13 cellular contexts compared by ENCODE assay signal in genomic region chr1:45305231-45305630, GRCh38. TPM values are rescaled to one million over a fixed set of nuclear protein-coding genes. Genes with fewer than 3 reads are reported as not detected.
DNase-seq lines count a peak whose midpoint lies in the region; ATAC-seq and TF ChIP-seq lines count a peak whose summit lies in the region.
"Had no signal": no experiment of that assay in that cellular context is flagged by ENCODE, and none has a peak within 500 bp of the region (broad histone marks: within the 10 kb centered on the region; RNA-seq: fewer than 3 reads in every experiment).

No MANE protein-coding gene starts in this region.

- no peaks in the 10 kb centered on the region for H3K9me3 ChIP-seq in DND-41 (ENCODE audit: insufficient read depth, low read length, severe bottlenecking)
- H3K9me3 ChIP-seq: SK-N-SH, tibial nerve had no signal

- H3K4me2 ChIP-seq in DND-41 (ENCODE audit: insufficient read depth, low read length) (peak overlapping the region; percentile 73; the same call in 1 of the 2 replicates), KMS-11 (0 out of 2 replicates have a peak overlapping the region, but pooled peaks have one; percentile 94)

- H3K4me1 ChIP-seq in DND-41 (ENCODE audit: insufficient read depth, low read length) (peaks cover 23% of the 10 kb centered on the region), KMS-11 (ENCODE audit: low read depth, poor library complexity, severe bottlenecking) (peaks cover 14% of the 10 kb centered on the region)

- no peak overlapping the region for H3K9ac ChIP-seq in DND-41 (ENCODE audit: low read depth, low read length)
- no peak overlapping the region for H3K9ac ChIP-seq in KMS-11

- peaks cover 7% of the 10 kb centered on the region for H3K36me3 Mint-ChIP-seq in activated naive CD8-positive, alpha-beta T cell treated with anti-CD3 and anti-CD28 coated beads for 36 hours
- no peaks in the 10 kb centered on the region for H3K36me3 Mint-ChIP-seq in nephron (ENCODE audit: low read depth)

- H3K27ac ChIP-seq in DND-41 (ENCODE audit: low read length) (no peak overlapping the region), KMS-11 (no peak overlapping the region)

- H3K36me3 ChIP-seq in DND-41 (ENCODE audit: insufficient read depth, low read length): no peaks in the 10 kb centered on the region
- H3K36me3 ChIP-seq in KMS-11 (ENCODE audit: insufficient read depth): no peaks in the 10 kb centered on the region
- H3K36me3 ChIP-seq: tibial nerve had no signal

- peak overlapping the region; percentile 90 for H3K4me3 Mint-ChIP-seq in activated naive CD8-positive, alpha-beta T cell treated with anti-CD3 and anti-CD28 coated beads for 36 hours
- H3K4me3 Mint-ChIP-seq in nephron: peak overlapping the region; percentile 94 to 95 (median 94)

- H3K79me2 ChIP-seq in DND-41 (ENCODE audit: insufficient read depth, low read length) (peaks cover 8% of the 10 kb centered on the region), KMS-11 (ENCODE audit: insufficient read depth, low read depth) (no peaks in the 10 kb centered on the region)

- H4K20me1 ChIP-seq in DND-41 (ENCODE audit: insufficient read depth, low read length) (no peaks in the 10 kb centered on the region), KMS-11 (ENCODE audit: insufficient read depth) (no peaks in the 10 kb centered on the region)

- H3K27me3 Mint-ChIP-seq in activated naive CD8-positive, alpha-beta T cell treated with anti-CD3 and anti-CD28 coated beads for 36 hours: no peaks in the 10 kb centered on the region
- H3K27me3 Mint-ChIP-seq in nephron (ENCODE audit: low read depth): no peaks in the 10 kb centered on the region

- H3K27me3 ChIP-seq in DND-41 (ENCODE audit: insufficient read depth, low read length, poor library complexity) (no peaks in the 10 kb centered on the region), KMS-11 (ENCODE audit: insufficient read depth, low read depth) (no peaks in the 10 kb centered on the region)
- H3K27me3 ChIP-seq: tibial nerve had no signal

- peaks cover 35% of the 10 kb centered on the region for H3K4me1 Mint-ChIP-seq in activated naive CD8-positive, alpha-beta T cell treated with anti-CD3 and anti-CD28 coated beads for 36 hours
- peaks cover 29% of the 10 kb centered on the region for H3K4me1 Mint-ChIP-seq in nephron

- peak overlapping the region; percentile 96 for H3K27ac Mint-ChIP-seq in activated naive CD8-positive, alpha-beta T cell treated with anti-CD3 and anti-CD28 coated beads for 36 hours
- H3K27ac Mint-ChIP-seq in nephron: peak overlapping the region; percentile 96 to 99 (median 98)

- H2AFZ ChIP-seq in DND-41 (ENCODE audit: low read depth, low read length): peak overlapping the region; percentile 13; the same call in 1 of the 2 replicates
- H2AFZ ChIP-seq in KMS-11 (ENCODE audit: low read depth): peak overlapping the region; percentile 74; the same call in 1 of the 2 replicates

- TF ChIP-seq CTCF in DND-41 (IDR thresholded peaks at IDR 0.05; ENCODE audit: borderline replicate concordance, extremely low read depth, low read length, poor library complexity, severe bottlenecking): no peak
- no peak for TF ChIP-seq CTCF in KMS-11 (conservative IDR thresholded peaks at IDR 0.05; ENCODE audit: low read depth, low read length)
- TF ChIP-seq CTCF in nephron (IDR thresholded peaks at IDR 0.05; ENCODE audit: unreplicated experiment in 3 of 3): no peak

- no peaks in the 10 kb centered on the region for H3K9me3 Mint-ChIP-seq in activated naive CD8-positive, alpha-beta T cell treated with anti-CD3 and anti-CD28 coated beads for 36 hours
- H3K9me3 Mint-ChIP-seq in nephron: no peaks in the 10 kb centered on the region

- no peak for DNase-seq in DND-41
- no peak for DNase-seq in activated naive CD8-positive, alpha-beta T cell treated with anti-CD3 and anti-CD28 coated beads for 36 hours
- DNase-seq in GM19240 (ENCODE audit: insufficient read length, low spot score): no peak
- DNase-seq in NCI-H345 (lab: John Stamatoyannopoulos, UW): no peak
- DNase-seq: foreskin melanocyte, NCI-H1417 treated with DMSO at 0.1 percent for 48 hours, NCI-H526 treated with DMSO at 0.1 percent for 48 hours, SK-N-SH had no signal

- ATAC-seq in DND-41 (ENCODE audit: insufficient read depth, low read depth) (no peak), HG03280 (IDR thresholded peaks at IDR 0.05; ENCODE audit: unreplicated experiment) (no peak)

- no peak overlapping the region for H3K4me3 ChIP-seq in DND-41 (ENCODE audit: low read depth in 1 of 2, low read length in 2 of 2)
- no peak overlapping the region for H3K4me3 ChIP-seq in KMS-11 (IDR thresholded peaks at IDR 0.05; ENCODE audit: insufficient read depth, low read depth, low read length)

RNA-seq across cellular contexts. Expression of gene HPDL, which starts 21.5 kb away (rescaled TPM):
- 10 to 100 TPM; 51.8 to 53.0 TPM for total RNA-seq in activated naive CD8-positive, alpha-beta T cell treated with anti-CD3 and anti-CD28 coated beads for 36 hours
- total RNA-seq: myocyte had no signal

RNA-seq across cellular contexts. Expression of gene TOE1, which starts 34.7 kb away (rescaled TPM):
- 10 to 100 TPM; 54.8 to 54.9 TPM for total RNA-seq in activated naive CD8-positive, alpha-beta T cell treated with anti-CD3 and anti-CD28 coated beads for 36 hours

RNA-seq across cellular contexts. Expression of gene MUTYH, which starts 35.0 kb away (rescaled TPM):
- total RNA-seq in activated naive CD8-positive, alpha-beta T cell treated with anti-CD3 and anti-CD28 coated beads for 36 hours: 10 to 100 TPM; 54.4 to 57.9 TPM
